19 cellular contexts compared by ENCODE assay signal in the genomic region with DNA sequence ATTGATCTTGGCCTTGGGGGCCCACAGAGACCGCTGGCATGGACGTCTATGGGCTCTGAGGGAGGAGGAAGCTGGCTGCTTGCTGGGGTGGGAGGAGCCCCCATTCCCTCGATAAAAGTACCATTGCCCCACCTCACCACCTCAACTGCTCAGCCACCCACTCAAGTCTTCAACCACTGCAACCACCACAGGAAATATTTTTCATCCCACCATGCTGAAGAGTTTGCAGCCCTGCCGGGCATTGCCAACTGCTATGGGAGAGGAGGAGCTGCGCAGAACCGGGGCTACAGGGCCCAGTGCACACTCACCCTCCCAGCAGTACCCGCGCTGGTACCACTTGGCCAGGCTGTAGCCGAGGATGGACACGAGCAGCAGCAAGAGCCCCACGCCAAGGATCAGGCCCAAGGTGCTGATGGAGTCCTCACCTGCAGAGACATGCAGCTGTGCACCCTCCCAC. TPM values are rescaled to one million over a fixed set of nuclear protein-coding genes. Genes with fewer than 3 reads are reported as not detected.
DNase-seq lines count a peak whose midpoint lies in the region; ATAC-seq lines count a peak whose summit lies in the region.
"Had no signal": no experiment of that assay in that cellular context is flagged by ENCODE, and none has a peak within 500 bp of the region (broad histone marks: within the 10 kb centered on the region; RNA-seq: fewer than 3 reads in every experiment).

No MANE protein-coding gene starts in this region.

- H3K36me3 Mint-ChIP-seq in CD4-positive, CD25-positive, alpha-beta regulatory T cell: peaks cover 19% of the 10 kb centered on the region
- H3K36me3 Mint-ChIP-seq in activated CD8-positive, alpha-beta memory T cell treated with anti-CD3 and anti-CD28 coated beads, Interleukin-2, amount 10 ng/mL, durations not matched to agents 7 days and 5 days: peaks cover 45% of the 10 kb centered on the region
- peaks cover 17% of the 10 kb centered on the region for H3K36me3 Mint-ChIP-seq in memory B cell

- peak overlapping the region; percentile 88 to 98 (median 93) for H3K27ac Mint-ChIP-seq in CD4-positive, CD25-positive, alpha-beta regulatory T cell
- H3K27ac Mint-ChIP-seq in activated CD8-positive, alpha-beta memory T cell treated with anti-CD3 and anti-CD28 coated beads, Interleukin-2, amount 10 ng/mL, durations not matched to agents 7 days and 5 days: peak overlapping the region; percentile 92
- peak overlapping the region; percentile 74 for H3K27ac Mint-ChIP-seq in memory B cell

- peak overlapping the region; percentile 41 for H3K4me3 ChIP-seq in CD4-positive, CD25-positive, alpha-beta regulatory T cell (ENCODE audit: low read depth, low read length)
- H3K4me3 ChIP-seq: heart left ventricle, right lobe of liver, transverse colon had no signal

- peaks cover 7 to 32% (median 11%) of the 10 kb centered on the region in 7 donors for H3K9me3 Mint-ChIP-seq in CD4-positive, CD25-positive, alpha-beta regulatory T cell
- H3K9me3 Mint-ChIP-seq in activated CD8-positive, alpha-beta memory T cell treated with anti-CD3 and anti-CD28 coated beads, Interleukin-2, amount 10 ng/mL, durations not matched to agents 7 days and 5 days (ENCODE audit: low read depth): peaks cover 22% of the 10 kb centered on the region
- H3K9me3 Mint-ChIP-seq in memory B cell: peaks cover 16% of the 10 kb centered on the region

- CTCF ChIA-PET in activated CD8-positive, alpha-beta memory T cell treated with anti-CD3 and anti-CD28 coated beads, Interleukin-2, amount 10 ng/mL, durations not matched to agents 7 days and 5 days (lab: Charles Lee): interaction anchor here (0.6 to 2.6 kb wide), 19 partner anchors 9 to 937 kb away, joined by 3 to 28 read pairs (median 4); a partner anchor contains a TSS

- H3K9me3 ChIP-seq in CD4-positive, CD25-positive, alpha-beta regulatory T cell (ENCODE audit: control insufficient read depth in 2 of 2, low read length in 2 of 2): peaks cover 14 to 22% of the 10 kb centered on the region in 2 experiments
- H3K9me3 ChIP-seq: right lobe of liver, transverse colon had no signal

- H3K4me1 Mint-ChIP-seq in CD4-positive, CD25-positive, alpha-beta regulatory T cell: peaks cover 16 to 77% (median 54%) of the 10 kb centered on the region in 4 donors
- H3K4me1 Mint-ChIP-seq in activated CD8-positive, alpha-beta memory T cell treated with anti-CD3 and anti-CD28 coated beads, Interleukin-2, amount 10 ng/mL, durations not matched to agents 7 days and 5 days: peaks cover 74% of the 10 kb centered on the region
- H3K4me1 Mint-ChIP-seq in memory B cell: peaks cover 44% of the 10 kb centered on the region

- DNase-seq in CD4-positive, CD25-positive, alpha-beta regulatory T cell: no peak
- peak; percentile 43 for DNase-seq in KBM-7
- peak; percentile 77 for DNase-seq in activated CD8-positive, alpha-beta memory T cell treated with anti-CD3 and anti-CD28 coated beads, Interleukin-2, amount 10 ng/mL, durations not matched to agents 7 days and 5 days
- DNase-seq in memory B cell (ENCODE audit: low spot score in 2 of 2): no peak
- DNase-seq in NCI-H345 (lab: John Stamatoyannopoulos, UW): no peak
- DNase-seq: activated naive CD4-positive, alpha-beta T cell treated with anti-CD3 and anti-CD28 coated beads, Interleukin-2, amount 50 U/mL, for 16 hours; brain microvascular endothelial cell; HCEC 1CT; heart left ventricle; kidney; NCI-H187; nucleus accumbens; right lobe of liver; stimulated activated CD4-positive, alpha-beta T cell treated with anti-CD3 and anti-CD28 coated beads, Interleukin-2, amount 100 ng/mL, for 24 hours; transverse colon had no signal

- H3K4me1 ChIP-seq in CD4-positive, CD25-positive, alpha-beta regulatory T cell (ENCODE audit: control insufficient read depth, insufficient read depth, low read length, poor library complexity, severe bottlenecking): peaks cover 66% of the 10 kb centered on the region

- H3K4me3 Mint-ChIP-seq in CD4-positive, CD25-positive, alpha-beta regulatory T cell: peak overlapping the region; percentile 3 to 86 (median 78)
- H3K4me3 Mint-ChIP-seq in activated CD8-positive, alpha-beta memory T cell treated with anti-CD3 and anti-CD28 coated beads, Interleukin-2, amount 10 ng/mL, durations not matched to agents 7 days and 5 days: peak overlapping the region; percentile 46
- H3K4me3 Mint-ChIP-seq in memory B cell: peak overlapping the region; percentile 63

- in situ Hi-C loops in KBM-7 (cut with MboI; ENCODE audit: low pct_unique_long_range_greater_than_20kb, low sequenced_read_pairs): no loop called here

- no peaks in the 10 kb centered on the region for H3K36me3 ChIP-seq in CD4-positive, CD25-positive, alpha-beta regulatory T cell (ENCODE audit: control insufficient read depth, insufficient read depth, low read length)
- H3K36me3 ChIP-seq: brain microvascular endothelial cell, heart left ventricle, right lobe of liver, transverse colon had no signal

- H3K27me3 ChIP-seq in CD4-positive, CD25-positive, alpha-beta regulatory T cell (ENCODE audit: control insufficient read depth, insufficient read depth, low read length): no peaks in the 10 kb centered on the region
- H3K27me3 ChIP-seq: brain microvascular endothelial cell, right lobe of liver had no signal

- H3K27me3 Mint-ChIP-seq in CD4-positive, CD25-positive, alpha-beta regulatory T cell: no peaks in the 10 kb centered on the region
- H3K27me3 Mint-ChIP-seq in activated CD8-positive, alpha-beta memory T cell treated with anti-CD3 and anti-CD28 coated beads, Interleukin-2, amount 10 ng/mL, durations not matched to agents 7 days and 5 days: no peaks in the 10 kb centered on the region
- no peaks in the 10 kb centered on the region for H3K27me3 Mint-ChIP-seq in memory B cell

- peak overlapping the region; percentile 60 for H3K27ac ChIP-seq in CD4-positive, CD25-positive, alpha-beta regulatory T cell (ENCODE audit: insufficient read depth, low read length, poor library complexity, severe bottlenecking)
- H3K27ac ChIP-seq: brain microvascular endothelial cell, right lobe of liver, transverse colon had no signal

- ATAC-seq in CD4-positive, CD25-positive, alpha-beta regulatory T cell (ENCODE audit: low read depth in 2 of 2): no peak
- ATAC-seq in activated CD8-positive, alpha-beta memory T cell treated with anti-CD3 and anti-CD28 coated beads, Interleukin-2, amount 10 ng/mL, durations not matched to agents 7 days and 5 days: peak; percentile 59
- ATAC-seq in memory B cell (ENCODE audit: low read depth): no peak
- ATAC-seq in GM21576 (IDR thresholded peaks at IDR 0.05; ENCODE audit: unreplicated experiment): no peak
- no peak for ATAC-seq in GM21526 (IDR thresholded peaks at IDR 0.05; ENCODE audit: low FRiP score, unreplicated experiment)
- no peak for ATAC-seq in HG03342 (IDR thresholded peaks at IDR 0.05; ENCODE audit: unreplicated experiment)
- ATAC-seq: heart left ventricle, right lobe of liver, Right ventricle myocardium inferior had no signal

RNA-seq across cellular contexts. Expression of a gene that starts 29.2 kb away (rescaled TPM):
- total RNA-seq in CD4-positive, CD25-positive, alpha-beta regulatory T cell: 661 TPM
- polyA plus RNA-seq in CD4-positive, CD25-positive, alpha-beta regulatory T cell: 100 to 1,000 TPM; 572 to 666 (median 631) TPM
- 100 to 1,000 TPM; 247 to 260 TPM for total RNA-seq in activated CD8-positive, alpha-beta memory T cell treated with anti-CD3 and anti-CD28 coated beads, Interleukin-2, amount 10 ng/mL, durations not matched to agents 7 days and 5 days

Comparison
In these comparisons a context has a peak if more than half of its experiments do, and no peak if none do; other contexts are left out.
1. DNase-seq: peak in KBM-7 (single experiment) and activated CD8-positive, alpha-beta memory T cell treated with anti-CD3 and anti-CD28 coated beads, Interleukin-2, amount 10 ng/mL, durations not matched to agents 7 days and 5 days (single experiment); none in CD4-positive, CD25-positive, alpha-beta regulatory T cell (0 of 3), memory B cell (0 of 2) and NCI-H345 (single experiment).
2. Peak in every context shown above with its lines, with median percentiles within 50 percentile points of each other: H3K27ac Mint-ChIP-seq and H3K4me3 Mint-ChIP-seq.